In genomic region chr3:10142707-10143560, GRCh38 we compare ENCODE assay signal across 8 cellular contexts. TPM values are rescaled to one million over a fixed set of nuclear protein-coding genes. Genes with fewer than 3 reads are reported as not detected.
DNase-seq lines count a peak whose midpoint lies in the region; ATAC-seq and TF ChIP-seq lines count a peak whose summit lies in the region.

No MANE protein-coding gene starts in this region.

- H3K9me3 ChIP-seq in CD8-positive, alpha-beta T cell (ENCODE audit: low read length), result no peaks in the 10 kb centered on the region
- H3K9me3 ChIP-seq in iPS-18c (ENCODE audit: control insufficient read depth, insufficient read depth, low read length) (no peaks in the 10 kb centered on the region), stomach (no peaks in the 10 kb centered on the region)

- 64 to 70% (median 69%) methylated on average over 27 to 29 of the region's 29 CpGs for WGBS in stomach, 5 donors

- no peak overlapping the region for H3K9ac ChIP-seq in KMS-11

- no peaks in the 10 kb centered on the region for H3K27me3 Mint-ChIP-seq in CD8-positive, alpha-beta T cell (ENCODE audit: low read depth)
- H3K27me3 Mint-ChIP-seq in activated naive CD4-positive, alpha-beta T cell treated with anti-CD3 and anti-CD28 coated beads, Interleukin-2, amount 50 U/mL, for 24 hours, result no peaks in the 10 kb centered on the region

- H3K4me1 ChIP-seq in CD8-positive, alpha-beta T cell (ENCODE audit: insufficient read depth, low read length), result peaks cover 32% of the 10 kb centered on the region
- peaks cover 5% of the 10 kb centered on the region for H3K4me1 ChIP-seq in KMS-11 (ENCODE audit: low read depth, poor library complexity, severe bottlenecking)
- peaks cover 15 to 50% (median 38%) of the 10 kb centered on the region in 4 donors for H3K4me1 ChIP-seq in stomach

- H3K4me3 ChIP-seq in CD8-positive, alpha-beta T cell (ENCODE audit: low read depth, low read length), result peak overlapping the region; percentile 73
- no peak overlapping the region for H3K4me3 ChIP-seq in KMS-11 (IDR thresholded peaks at IDR 0.05; ENCODE audit: insufficient read depth, low read depth, low read length)
- peak overlapping the region; percentile 25; the same call in 1 of the 2 replicates for H3K4me3 ChIP-seq in iPS-18c (ENCODE audit: insufficient read depth, low read depth, low read length)
- peak overlapping the region; percentile 62 to 70 (median 67) for H3K4me3 ChIP-seq in stomach

- H3K27ac Mint-ChIP-seq in CD8-positive, alpha-beta T cell, result peak overlapping the region; percentile 98
- peak overlapping the region; percentile 91 for H3K27ac Mint-ChIP-seq in activated naive CD4-positive, alpha-beta T cell treated with anti-CD3 and anti-CD28 coated beads, Interleukin-2, amount 50 U/mL, for 24 hours

- intact Hi-C loops in CD8-positive, alpha-beta T cell (cut with DNase I, micrococcal nuclease), result loop anchor here (1.0 to 5.0 kb wide), 6 partner anchors 82 to 210 kb away; partner anchors contain the start of genes CRELD1 (in 1 of the 2), EMC3 (in 1 of the 2), FANCD2 (in 1 of the 2) and TATDN2 (in 1 of the 2)
- intact Hi-C loops in stomach (cut with DNase I; ENCODE audit: low total_unique reads), result no loop called here

- no peak overlapping the region for H2AFZ ChIP-seq in KMS-11 (ENCODE audit: low read depth)

- peaks cover 28% of the 10 kb centered on the region for H3K79me2 ChIP-seq in KMS-11 (ENCODE audit: insufficient read depth, low read depth)

- no peak overlapping the region for H3K27ac ChIP-seq in CD8-positive, alpha-beta T cell (ENCODE audit: low read depth, low read length)
- H3K27ac ChIP-seq in KMS-11, result no peak overlapping the region
- peak overlapping the region in 4 of 5 donors; percentile 87 to 96 (median 95) for H3K27ac ChIP-seq in stomach

- POLR2A ChIA-PET in CD8-positive, alpha-beta T cell (lab: Charles Lee), result interaction anchor here (0.7 to 1.6 kb wide), 4 partner anchors 8 to 105 kb away, joined by 3 to 10 read pairs (median 3); partner anchors contain the start of gene TATDN2

- H3K9me3 Mint-ChIP-seq in CD8-positive, alpha-beta T cell, result no peaks in the 10 kb centered on the region
- no peaks in the 10 kb centered on the region for H3K9me3 Mint-ChIP-seq in activated naive CD4-positive, alpha-beta T cell treated with anti-CD3 and anti-CD28 coated beads, Interleukin-2, amount 50 U/mL, for 24 hours

- peaks cover 32% of the 10 kb centered on the region for H3K4me1 Mint-ChIP-seq in CD8-positive, alpha-beta T cell (ENCODE audit: low read depth)
- peaks cover 32% of the 10 kb centered on the region for H3K4me1 Mint-ChIP-seq in activated naive CD4-positive, alpha-beta T cell treated with anti-CD3 and anti-CD28 coated beads, Interleukin-2, amount 50 U/mL, for 24 hours

- no peak for ATAC-seq in CD8-positive, alpha-beta T cell
- ATAC-seq in HG03039 (IDR thresholded peaks at IDR 0.05; ENCODE audit: unreplicated experiment) (no peak), HG03280 (IDR thresholded peaks at IDR 0.05; ENCODE audit: unreplicated experiment) (no peak), HG02763 (IDR thresholded peaks at IDR 0.05; ENCODE audit: unreplicated experiment) (no peak)

- CTCF ChIA-PET in CD8-positive, alpha-beta T cell (lab: Charles Lee), result interaction anchor here (1.0 to 1.9 kb wide), 3 partner anchors 14 to 52 kb away, joined by 3 to 4 read pairs (median 3); no protein-coding TSS in a partner anchor

- peak overlapping the region; percentile 93 for H3K4me3 Mint-ChIP-seq in CD8-positive, alpha-beta T cell
- peak overlapping the region; percentile 99 for H3K4me3 Mint-ChIP-seq in activated naive CD4-positive, alpha-beta T cell treated with anti-CD3 and anti-CD28 coated beads, Interleukin-2, amount 50 U/mL, for 24 hours

- no peak for TF ChIP-seq CTCF in CD8-positive, alpha-beta T cell (IDR thresholded peaks at IDR 0.05)
- no peak for TF ChIP-seq CTCF in KMS-11 (conservative IDR thresholded peaks at IDR 0.05; ENCODE audit: low read depth, low read length)
- TF ChIP-seq CTCF in stomach (IDR thresholded peaks at IDR 0.05), result no peak

- no peaks in the 10 kb centered on the region for H3K27me3 ChIP-seq in CD8-positive, alpha-beta T cell (ENCODE audit: insufficient read depth, low read length)
- H3K27me3 ChIP-seq in KMS-11 (ENCODE audit: insufficient read depth, low read depth) (no peaks in the 10 kb centered on the region), stomach (no peaks in the 10 kb centered on the region)

- DNase-seq in CD8-positive, alpha-beta T cell, result peak in 1 of 7 experiments; percentile 22
- DNase-seq in stomach, result peak; percentile 28

- no peak for TF ChIP-seq POLR2A in stomach (IDR thresholded peaks at IDR 0.05)

- no peak for TF ChIP-seq EP300 in stomach (IDR thresholded peaks at IDR 0.05)

- peaks cover 5% of the 10 kb centered on the region for H3K36me3 ChIP-seq in CD8-positive, alpha-beta T cell (ENCODE audit: insufficient read depth, low read length)
- H3K36me3 ChIP-seq in KMS-11 (ENCODE audit: insufficient read depth) (no peaks in the 10 kb centered on the region), stomach (peaks cover 5 to 22% (median 18%) of the 10 kb centered on the region in 4 donors)

- H3K36me3 Mint-ChIP-seq in CD8-positive, alpha-beta T cell, result peaks cover 22% of the 10 kb centered on the region
- H3K36me3 Mint-ChIP-seq in activated naive CD4-positive, alpha-beta T cell treated with anti-CD3 and anti-CD28 coated beads, Interleukin-2, amount 50 U/mL, for 24 hours, result peaks cover 3% of the 10 kb centered on the region

- H4K20me1 ChIP-seq in KMS-11 (ENCODE audit: insufficient read depth), result no peaks in the 10 kb centered on the region

- H3K4me2 ChIP-seq in KMS-11, result peak overlapping the region; percentile 17

RNA-seq across cellular contexts. Expression of gene VHL, which starts 1.4 kb away (rescaled TPM):
- total RNA-seq in CD8-positive, alpha-beta T cell, result 10 to 100 TPM; 50.8 to 55.0 TPM
- 10 to 100 TPM; 30.8 to 66.8 (median 36.2) TPM for total RNA-seq in stomach
- polyA plus RNA-seq in stomach, result 10 to 100 TPM; 19.4 to 23.0 (median 20.0) TPM

RNA-seq across cellular contexts. Expression of gene IRAK2, which starts 21.8 kb away (rescaled TPM):
- 1 to 10 TPM; 1.6 to 1.7 TPM for total RNA-seq in CD8-positive, alpha-beta T cell
- 1 to 10 TPM in 3 of 5 donors, under 1 TPM in 1, not detected in 1; 0.45 to 6.2 (median 1.9) TPM for total RNA-seq in stomach
- 1 to 10 TPM; 1.5 to 3.8 (median 3.2) TPM for polyA plus RNA-seq in stomach

RNA-seq across cellular contexts. Expression of gene BRK1, which starts 27.5 kb away (rescaled TPM):
- total RNA-seq in CD8-positive, alpha-beta T cell, result 10 to 100 TPM; 31.5 to 36.3 TPM
- 100 to 1,000 TPM in 1 of 5 donors, 10 to 100 TPM in 4; 14.5 to 130 (median 51.9) TPM for total RNA-seq in stomach
- polyA plus RNA-seq in stomach, result 100 to 1,000 TPM; 175 to 262 (median 218) TPM

RNA-seq across cellular contexts. Expression of gene FANCD2OS, which starts 34.9 kb away (rescaled TPM):
- not detected for total RNA-seq in CD8-positive, alpha-beta T cell
- not detected for total RNA-seq in stomach
- polyA plus RNA-seq in stomach, result not detected

Comparison
In these comparisons a context has a peak if more than half of its experiments do, and no peak if none do; other contexts are left out.
1. H3K27ac ChIP-seq: peak in stomach (4 of 5); none in CD8-positive, alpha-beta T cell (single experiment) and KMS-11 (single experiment).